ENCODE assay signal across 17 cellular contexts in the genomic region with DNA sequence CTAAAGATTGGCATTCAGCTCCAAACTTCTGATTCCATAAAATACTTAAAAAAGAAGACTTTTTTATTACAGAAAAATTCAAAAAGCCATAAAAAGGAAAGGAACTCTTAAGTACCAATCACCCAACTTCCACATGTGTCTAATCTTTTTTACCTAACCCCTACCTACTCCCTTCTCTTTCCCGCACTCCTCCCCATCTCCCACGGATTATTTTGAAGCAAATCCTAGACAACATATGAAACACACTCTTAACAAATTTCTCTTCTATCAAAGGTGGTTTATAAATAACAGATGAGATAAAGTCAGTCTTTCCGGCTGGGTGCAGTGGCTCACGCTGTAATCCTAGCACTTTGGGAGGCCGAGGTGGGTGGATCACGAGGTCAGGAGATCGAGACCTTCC. TPM values are rescaled to one million over a fixed set of nuclear protein-coding genes. Genes with fewer than 3 reads are reported as not detected.
DNase-seq lines count a peak whose midpoint lies in the region; ATAC-seq and TF ChIP-seq lines count a peak whose summit lies in the region.
"Had no signal": no experiment of that assay in that cellular context is flagged by ENCODE, and none has a peak within 500 bp of the region (broad histone marks: within the 10 kb centered on the region; RNA-seq: fewer than 3 reads in every experiment).

No MANE protein-coding gene starts in this region.

- peaks cover 31% of the 10 kb centered on the region for H3K4me1 ChIP-seq in cardiac muscle cell (ENCODE audit: low read depth)
- peaks cover 0 to 13% (median 4%) of the 10 kb centered on the region in 9 donors for H3K4me1 ChIP-seq in heart right ventricle
- H3K4me1 ChIP-seq in uterus = peaks cover 0 to 5% of the 10 kb centered on the region in 2 donors
- H3K4me1 ChIP-seq in left lung = peaks cover 0 to 4% of the 10 kb centered on the region in 2 donors

- DNase-seq in cardiac muscle cell (ENCODE audit: low read depth in 1 of 2, low spot score in 1 of 2) = no peak
- no peak for DNase-seq in heart right ventricle
- no peak for DNase-seq in neural crest cell (ENCODE audit: low read depth, low spot score)
- DNase-seq in uterus = no peak
- no peak for DNase-seq in nucleus accumbens (lab: John Stamatoyannopoulos, UW)
- DNase-seq in left lung = no peak
- DNase-seq in OCI-M1 (lab: John Stamatoyannopoulos, UW) = no peak
- DNase-seq: 8988T; Calu3; CD4-positive, alpha-beta memory T cell; DND-41; EL; GM23248 had no signal

- H3K36me3 ChIP-seq in cardiac muscle cell = no peaks in the 10 kb centered on the region
- no peaks in the 10 kb centered on the region for H3K36me3 ChIP-seq in heart right ventricle
- no peaks in the 10 kb centered on the region for H3K36me3 ChIP-seq in uterus
- no peaks in the 10 kb centered on the region for H3K36me3 ChIP-seq in left lung
- H3K36me3 ChIP-seq: BLaER1, HAP-1 had no signal

- WGBS in heart right ventricle, 2 donors = 85 to 87% methylated on average over 7 of the region's 7 CpGs

- H3K27ac Mint-ChIP-seq in dendritic cell treated with granulocyte-macrophage colony-stimulating factor and Interleukin-4, amounts not matched to agents 40 ng/mL and 50 ng/mL, for 4 days = peak overlapping the region; percentile 62
- peak overlapping the region; percentile 39 for H3K27ac Mint-ChIP-seq in neural crest cell (ENCODE audit: unreplicated experiment)
- H3K27ac Mint-ChIP-seq: CD14-positive monocyte had no signal

- H3K27ac ChIP-seq in cardiac muscle cell (peak overlapping the region; percentile 88), heart right ventricle (no peak overlapping the region), uterus (peak overlapping the region; percentile 45 to 65), left lung (no peak overlapping the region)
- H3K27ac ChIP-seq: BLaER1, GM23248 had no signal

- H3K9me3 Mint-ChIP-seq in dendritic cell treated with granulocyte-macrophage colony-stimulating factor and Interleukin-4, amounts not matched to agents 40 ng/mL and 50 ng/mL, for 4 days = no peaks in the 10 kb centered on the region
- no peaks in the 10 kb centered on the region for H3K9me3 Mint-ChIP-seq in neural crest cell
- H3K9me3 Mint-ChIP-seq: CD4-positive, alpha-beta memory T cell had no signal

- H3K36me3 Mint-ChIP-seq in dendritic cell treated with granulocyte-macrophage colony-stimulating factor and Interleukin-4, amounts not matched to agents 40 ng/mL and 50 ng/mL, for 4 days (ENCODE audit: low read depth) = no peaks in the 10 kb centered on the region
- H3K36me3 Mint-ChIP-seq in neural crest cell (ENCODE audit: low read depth) = no peaks in the 10 kb centered on the region
- H3K36me3 Mint-ChIP-seq: CD14-positive monocyte had no signal

- no peaks in the 10 kb centered on the region for H3K27me3 ChIP-seq in cardiac muscle cell
- H3K27me3 ChIP-seq in heart right ventricle = no peaks in the 10 kb centered on the region
- no peaks in the 10 kb centered on the region for H3K27me3 ChIP-seq in uterus
- no peaks in the 10 kb centered on the region for H3K27me3 ChIP-seq in left lung
- H3K27me3 ChIP-seq: BLaER1 had no signal

- H3K9me3 ChIP-seq in cardiac muscle cell (ENCODE audit: low read depth) = no peaks in the 10 kb centered on the region
- no peaks in the 10 kb centered on the region for H3K9me3 ChIP-seq in heart right ventricle
- no peaks in the 10 kb centered on the region for H3K9me3 ChIP-seq in uterus
- H3K9me3 ChIP-seq in left lung = no peaks in the 10 kb centered on the region
- H3K9me3 ChIP-seq: BLaER1, HAP-1 had no signal

- no peaks in the 10 kb centered on the region for H3K27me3 Mint-ChIP-seq in dendritic cell treated with granulocyte-macrophage colony-stimulating factor and Interleukin-4, amounts not matched to agents 40 ng/mL and 50 ng/mL, for 4 days
- no peaks in the 10 kb centered on the region for H3K27me3 Mint-ChIP-seq in neural crest cell (ENCODE audit: low read depth)
- H3K27me3 Mint-ChIP-seq: CD4-positive, alpha-beta memory T cell had no signal

- TF ChIP-seq POLR2A in uterus (IDR thresholded peaks at IDR 0.05) = no peak

- intact Hi-C loops in heart right ventricle (cut with DNase I) = loop anchor here in 2 of 10 donors (10.0 kb wide), 3 partner anchors 100 to 1110 kb away; a partner anchor contains a TSS
- intact Hi-C loops in dendritic cell treated with granulocyte-macrophage colony-stimulating factor and Interleukin-4, amounts not matched to agents 40 ng/mL and 50 ng/mL, for 4 days (cut with micrococcal nuclease) = no loop called here
- intact Hi-C loops in uterus (cut with DNase I; ENCODE audit: low total_unique reads) = no loop called here
- intact Hi-C loops in left lung (cut with DNase I) = no loop called here

- no peak overlapping the region for H3K4me3 ChIP-seq in cardiac muscle cell
- no peak overlapping the region for H3K4me3 ChIP-seq in heart right ventricle
- H3K4me3 ChIP-seq in uterus = no peak overlapping the region
- H3K4me3 ChIP-seq in left lung = no peak overlapping the region
- H3K4me3 ChIP-seq: BLaER1, GM23248, HAP-1 had no signal

- peaks cover 31% of the 10 kb centered on the region for H3K4me1 Mint-ChIP-seq in dendritic cell treated with granulocyte-macrophage colony-stimulating factor and Interleukin-4, amounts not matched to agents 40 ng/mL and 50 ng/mL, for 4 days (ENCODE audit: low read depth)
- H3K4me1 Mint-ChIP-seq in neural crest cell = peaks cover 5% of the 10 kb centered on the region

- TF ChIP-seq CTCF in cardiac muscle cell (IDR thresholded peaks at IDR 0.05; ENCODE audit: low read depth, low read length) (no peak), heart right ventricle (IDR thresholded peaks at IDR 0.05) (no peak), neural crest cell (conservative IDR thresholded peaks at IDR 0.05) (no peak), uterus (IDR thresholded peaks at IDR 0.05) (no peak), left lung (IDR thresholded peaks at IDR 0.05) (no peak)

- H3K4me3 Mint-ChIP-seq in dendritic cell treated with granulocyte-macrophage colony-stimulating factor and Interleukin-4, amounts not matched to agents 40 ng/mL and 50 ng/mL, for 4 days = no peak overlapping the region
- no peak overlapping the region for H3K4me3 Mint-ChIP-seq in neural crest cell
- H3K4me3 Mint-ChIP-seq: CD14-positive monocyte; CD4-positive, alpha-beta memory T cell had no signal

- ATAC-seq in heart right ventricle (no peak), left lung (no peak)

RNA-seq across cellular contexts. Expression of a gene that starts 5.9 kb away (rescaled TPM):
- total RNA-seq in cardiac muscle cell (35.6 and 51.0 TPM in 2 replicates), heart right ventricle (10 to 100 TPM; 21.7 to 28.3 (median 23.8) TPM), neural crest cell (26.4 and 29.4 TPM in 2 replicates), uterus (100 to 1,000 TPM; 101 to 161 (median 133) TPM), left lung (10 to 100 TPM; 55.1 to 59.3 TPM)
- polyA plus RNA-seq in cardiac muscle cell (19.3 and 21.8 TPM in 2 replicates), heart right ventricle (1 to 10 TPM; 5.4 to 6.4 TPM)

Comparison
In these comparisons a context has a peak if more than half of its experiments do, and no peak if none do; other contexts are left out.
1. H3K27ac ChIP-seq: peak in cardiac muscle cell (single experiment) and uterus (2 of 2); none in heart right ventricle (0 of 10) and left lung (0 of 2).